ENCODE assay signal across 13 cellular contexts in genomic region chr1:160116277-160117147, GRCh38. TPM values are rescaled to one million over a fixed set of nuclear protein-coding genes. Genes with fewer than 3 reads are reported as not detected.
A peak's percentile ranks its signal among the peaks of the same experiment; 100 is the strongest.
DNase-seq lines count a peak whose midpoint lies in the region; ATAC-seq and TF ChIP-seq lines count a peak whose summit lies in the region.
"Had no signal": no experiment of that assay in that cellular context is flagged by ENCODE, and none has a peak within 500 bp of the region (broad histone marks: within the 10 kb centered on the region; RNA-seq: fewer than 3 reads in every experiment).

No MANE protein-coding gene starts in this region.

- H3K27ac ChIP-seq in RWPE2 (ENCODE audit: poor library complexity, severe bottlenecking) (no peak overlapping the region), esophagus (ENCODE audit: low read depth in 2 of 2, low read length in 1 of 2) (peak overlapping the region; percentile 45 to 77), mesendoderm (ENCODE audit: low read depth, low read length) (no peak overlapping the region), transverse colon (peak overlapping the region; percentile 57 to 86 (median 73))

- H2AK5ac ChIP-seq in mesendoderm (ENCODE audit: low read length), result peak overlapping the region; percentile 9

- H3K9ac ChIP-seq in mesendoderm (ENCODE audit: low read length), result peak overlapping the region; percentile 4

- TF ChIP-seq EP300 in transverse colon (IDR thresholded peaks at IDR 0.05; ENCODE audit: low read depth), result no peak

- H3K79me1 ChIP-seq in mesendoderm (ENCODE audit: low read length), result no peaks in the 10 kb centered on the region

- H4K5ac ChIP-seq in mesendoderm (ENCODE audit: low read length), result no peak overlapping the region

- H3K56ac ChIP-seq in mesendoderm (ENCODE audit: low read length), result peak overlapping the region; percentile 26

- H3K36me3 ChIP-seq in RWPE2 (ENCODE audit: low read depth) (no peaks in the 10 kb centered on the region), esophagus (ENCODE audit: control insufficient read depth in 2 of 2, insufficient read depth in 2 of 2, low read length in 1 of 2) (no peaks in the 10 kb centered on the region), mesendoderm (ENCODE audit: control insufficient read depth, insufficient read depth, low read length) (no peaks in the 10 kb centered on the region), transverse colon (no peaks in the 10 kb centered on the region)

- no peak overlapping the region for H2BK15ac ChIP-seq in mesendoderm (replicated peaks; ENCODE audit: low read depth)

- no peak overlapping the region for H3K4ac ChIP-seq in mesendoderm (ENCODE audit: low read depth, low read length)

- H2BK120ac ChIP-seq in mesendoderm (ENCODE audit: low read depth, low read length), result no peak overlapping the region

- H3K18ac ChIP-seq in mesendoderm (ENCODE audit: low read length), result no peak overlapping the region

- WGBS in esophagus, 2 donors, result 54% methylated on average over 12 of the region's 12 CpGs
- WGBS in mesendoderm (ENCODE audit: extremely low coverage, insufficient coverage, low lambda C conversion rate), result no CpG with 5 or more reads among the region's 12 CpGs
- 0 to 58% methylated on average over 1 to 12 of the region's 12 CpGs for WGBS in transverse colon (ENCODE audit: low coverage in 1 of 2), 2 donors

- CTCF ChIA-PET in GM10248 (lab: Yijun Ruan, JAX), result interaction anchor here (0.9 to 1.8 kb wide), 5 partner anchors 8 to 71 kb away, joined by 3 to 5 read pairs (median 3); no protein-coding TSS in a partner anchor

- no peak overlapping the region for H3K23ac ChIP-seq in mesendoderm (ENCODE audit: low read length)

- TF ChIP-seq POLR2A in transverse colon (IDR thresholded peaks at IDR 0.05), result no peak

- no peak overlapping the region for H3K4me2 ChIP-seq in mesendoderm (ENCODE audit: low read length)

- ATAC-seq in RWPE2 (ENCODE audit: low read depth) (peak; percentile 68), GM18520 (IDR thresholded peaks at IDR 0.05; ENCODE audit: unreplicated experiment) (no peak)

- H3K9me3 ChIP-seq in RWPE2 (ENCODE audit: severe bottlenecking) (no peaks in the 10 kb centered on the region), esophagus (ENCODE audit: control insufficient read depth in 2 of 2, insufficient read depth in 1 of 2, low read depth in 1 of 2, low read length in 1 of 2) (no peaks in the 10 kb centered on the region), transverse colon (no peaks in the 10 kb centered on the region)

- H3K4me1 ChIP-seq in RWPE2 (ENCODE audit: insufficient read depth, poor library complexity, severe bottlenecking), result no peaks in the 10 kb centered on the region
- no peaks in the 10 kb centered on the region for H3K4me1 ChIP-seq in esophagus (ENCODE audit: control insufficient read depth in 2 of 2, insufficient read depth in 2 of 2, low read length in 1 of 2)
- peaks cover 23% of the 10 kb centered on the region for H3K4me1 ChIP-seq in mesendoderm (ENCODE audit: control insufficient read depth, low read depth, low read length)
- peaks cover 0 to 7% (median 1%) of the 10 kb centered on the region in 4 donors for H3K4me1 ChIP-seq in transverse colon

- H2BK5ac ChIP-seq in mesendoderm (ENCODE audit: low read length), result no peak overlapping the region

- H3K4me3 ChIP-seq in RWPE2 (ENCODE audit: severe bottlenecking), result no peak overlapping the region
- H3K4me3 ChIP-seq in esophagus (ENCODE audit: low read depth in 1 of 2, low read length in 2 of 2), result peak overlapping the region; percentile 32 to 37
- H3K4me3 ChIP-seq in mesendoderm (ENCODE audit: low read length), result no peak overlapping the region
- peak overlapping the region in 3 of 4 donors; percentile 20 to 32 (median 24) for H3K4me3 ChIP-seq in transverse colon

- H3K27me3 ChIP-seq in RWPE2 (ENCODE audit: insufficient read depth, poor library complexity, severe bottlenecking) (no peaks in the 10 kb centered on the region), esophagus (ENCODE audit: control insufficient read depth in 1 of 2, insufficient read depth in 2 of 2, low read length in 2 of 2) (no peaks in the 10 kb centered on the region), mesendoderm (ENCODE audit: insufficient read depth, low read length, poor library complexity) (no peaks in the 10 kb centered on the region), transverse colon (no peaks in the 10 kb centered on the region)

- in situ Hi-C loops in transverse colon (cut with MboI; ENCODE audit: low pct_ligation_motif_present in 1 of 4, low pct_unique_long_range_greater_than_20kb in 1 of 4, low sequenced_read_pairs in 3 of 4), result no loop called here

- DNase-seq in RWPE2 (ENCODE audit: low spot score), result no peak
- no peak for DNase-seq in mesendoderm
- DNase-seq in transverse colon, result no peak
- DNase-seq in GM10248 (ENCODE audit: extremely low spot score), result no peak
- no peak for DNase-seq in NAMALWA (ENCODE audit: low spot score)
- DNase-seq in NCI-H748 (lab: John Stamatoyannopoulos, UW; ENCODE audit: unreplicated experiment), result no peak
- DNase-seq: activated gamma-delta T cell, DMS79, MV-4-11, naive B cell had no signal

- H3K79me2 ChIP-seq in mesendoderm (ENCODE audit: control insufficient read depth, insufficient read depth, low read length), result no peaks in the 10 kb centered on the region

- TF ChIP-seq CTCF in RWPE2 (IDR thresholded peaks at IDR 0.05; ENCODE audit: poor library complexity, severe bottlenecking) (no peak), transverse colon (IDR thresholded peaks at IDR 0.05) (no peak), GM10248 (IDR thresholded peaks at IDR 0.05; ENCODE audit: control extremely low read depth, extremely low read depth, low read depth, missing control alignments) (no peak)

- intact Hi-C loops in transverse colon (cut with DNase I; ENCODE audit: low total_unique reads), result no loop called here

- no peak overlapping the region for H4K8ac ChIP-seq in mesendoderm (ENCODE audit: low read depth, low read length)

- POLR2A ChIA-PET in GM10248 (lab: Yijun Ruan, JAX), result no interaction called here

RNA-seq across cellular contexts. Expression of gene ATP1A2, which starts 1.0 kb away (rescaled TPM):
- polyA plus RNA-seq in esophagus, result 1 to 10 TPM; 3.4 to 4.3 TPM
- polyA plus RNA-seq in mesendoderm (2013, experiment 1 of 2), result 4.3 TPM
- polyA plus RNA-seq in mesendoderm (2013, experiment 2 of 2), result 4.0 TPM
- total RNA-seq in transverse colon, result 10 to 100 TPM; 11.4 to 40.8 (median 23.1) TPM
- total RNA-seq: OCI-LY7 had no signal

RNA-seq across cellular contexts. Expression of gene IGSF8, which starts 18.1 kb away (rescaled TPM):
- 10 to 100 TPM; 12.6 to 16.1 TPM for polyA plus RNA-seq in esophagus
- 22.0 TPM for polyA plus RNA-seq in mesendoderm (2013, experiment 1 of 2)
- 20.7 TPM for polyA plus RNA-seq in mesendoderm (2013, experiment 2 of 2)
- total RNA-seq in transverse colon, result 10 to 100 TPM; 35.9 to 89.0 (median 49.5) TPM

RNA-seq across cellular contexts. Expression of gene ATP1A4, which starts 34.9 kb away (rescaled TPM):
- polyA plus RNA-seq in esophagus, result under 1 TPM in 1 of 2 donors, not detected in 1; 0.06 TPM
- 0.56 TPM for polyA plus RNA-seq in mesendoderm (2013, experiment 1 of 2)
- polyA plus RNA-seq in mesendoderm (2013, experiment 2 of 2), result 0.42 TPM
- under 1 TPM in 1 of 4 donors, not detected in 3; 0.20 TPM for total RNA-seq in transverse colon
- total RNA-seq: OCI-LY7 had no signal

RNA-seq across cellular contexts. Expression of gene KCNJ9, which starts 35.2 kb away (rescaled TPM):
- not detected for polyA plus RNA-seq in esophagus
- 0.01 TPM for polyA plus RNA-seq in mesendoderm (2013, experiment 1 of 2)
- polyA plus RNA-seq in mesendoderm (2013, experiment 2 of 2), result 0.04 TPM
- under 1 TPM in 1 of 4 donors, not detected in 3; 0.27 TPM for total RNA-seq in transverse colon
- total RNA-seq: OCI-LY7 had no signal

RNA-seq across cellular contexts. Expression of gene KCNJ10, which starts 46.6 kb away (rescaled TPM):
- not detected for polyA plus RNA-seq in esophagus
- 0.45 TPM for polyA plus RNA-seq in mesendoderm (2013, experiment 1 of 2)
- polyA plus RNA-seq in mesendoderm (2013, experiment 2 of 2), result 0.35 TPM
- not detected for total RNA-seq in transverse colon

Comparison
In these comparisons a context has a peak if more than half of its experiments do, and no peak if none do; other contexts are left out.
1. H3K27ac ChIP-seq: peak in esophagus (2 of 2) and transverse colon (4 of 4); none in RWPE2 (single experiment) and mesendoderm (single experiment).
2. H3K4me3 ChIP-seq: peak in esophagus (2 of 2) and transverse colon (3 of 4); none in RWPE2 (single experiment) and mesendoderm (single experiment).